In the genomic region with DNA sequence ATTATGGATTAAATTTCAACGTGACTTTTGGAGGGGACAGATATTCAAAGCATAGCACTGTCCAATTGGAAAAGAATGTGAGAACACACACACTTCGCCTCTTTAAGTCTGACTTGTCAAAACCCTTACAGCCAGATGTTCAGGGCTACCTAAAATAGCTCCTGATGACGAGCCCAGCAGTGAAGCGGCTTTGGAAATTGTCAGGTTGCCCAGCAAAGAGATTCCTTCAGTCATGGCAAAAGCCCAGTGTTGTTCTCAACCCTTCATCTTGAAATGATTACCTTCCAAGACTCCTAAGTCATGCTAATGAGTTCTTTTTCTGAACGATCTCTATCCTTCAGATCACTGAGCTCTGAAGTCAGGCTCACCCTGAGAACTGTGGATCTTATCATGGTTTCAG, we compare ENCODE assay signal across 26 cellular contexts.
DNase-seq lines count a peak whose midpoint lies in the region; ATAC-seq and TF ChIP-seq lines count a peak whose summit lies in the region.
"Had no signal": no experiment of that assay in that cellular context is flagged by ENCODE, and none has a peak within 500 bp of the region (broad histone marks: within the 10 kb centered on the region; RNA-seq: fewer than 3 reads in every experiment).

No MANE protein-coding gene starts in this region.

- H3K4me3 Mint-ChIP-seq in type B pancreatic cell: no peak overlapping the region
- H3K4me3 Mint-ChIP-seq: stimulated activated effector memory CD8-positive, alpha-beta T cell treated with anti-CD3 and anti-CD28 coated beads, Interleukin-12 subunit alpha, Interleukin-12 subunit beta, amount 100 ng/mL, for 72 hours had no signal

- H2AFZ ChIP-seq in trophoblast cell (ENCODE audit: insufficient read depth, low read length, poor library complexity): no peak overlapping the region
- H2AFZ ChIP-seq: parathyroid adenoma had no signal

- no peak overlapping the region for H3K18ac ChIP-seq in trophoblast cell (ENCODE audit: low read length)

- H3K4me1 ChIP-seq in adipocyte (ENCODE audit: control insufficient read depth, insufficient read depth, low read length) (peaks cover 3% of the 10 kb centered on the region), trophoblast cell (ENCODE audit: control insufficient read depth in 1 of 2, insufficient read depth in 2 of 2, low read length in 2 of 2) (no peaks in the 10 kb centered on the region), left lung (no peaks in the 10 kb centered on the region)
- H3K4me1 ChIP-seq: breast epithelium, parathyroid adenoma, right lobe of liver, upper lobe of right lung had no signal

- H3K27ac Mint-ChIP-seq in type B pancreatic cell: no peak overlapping the region
- H3K27ac Mint-ChIP-seq: activated T-helper 2 cell treated with anti-CD3 and anti-CD28 coated beads, Interferon-gamma antibody, Interleukin-2, Interleukin-4, amounts not matched to agents 10 μg/mL and 5 μg/mL and 100 μg/mL, durations not matched to agents 14 hours and 24 hours and 36 hours; stimulated activated effector memory CD8-positive, alpha-beta T cell treated with anti-CD3 and anti-CD28 coated beads, Interleukin-12 subunit alpha, Interleukin-12 subunit beta, amount 100 ng/mL, for 72 hours had no signal

- no peak overlapping the region for H3K4me2 ChIP-seq in trophoblast cell (ENCODE audit: low read length)

- H3K27me3 ChIP-seq in adipocyte (replicated peaks; ENCODE audit: control insufficient read depth, insufficient read depth, low read length): no peaks in the 10 kb centered on the region
- no peaks in the 10 kb centered on the region for H3K27me3 ChIP-seq in trophoblast cell (ENCODE audit: insufficient read depth, low read length)
- no peaks in the 10 kb centered on the region for H3K27me3 ChIP-seq in left lung
- H3K27me3 ChIP-seq: breast epithelium, right lobe of liver, upper lobe of right lung had no signal

- H3K4me3 ChIP-seq in adipocyte (ENCODE audit: low read length) (no peak overlapping the region), fibroblast of mammary gland (ENCODE audit: control insufficient read depth, low read depth, low read length) (no peak overlapping the region), trophoblast cell (ENCODE audit: low read depth, low read length) (no peak overlapping the region), left lung (no peak overlapping the region)
- H3K4me3 ChIP-seq: breast epithelium, right lobe of liver, upper lobe of right lung had no signal

- H2BK5ac ChIP-seq in trophoblast cell (ENCODE audit: low read depth, low read length, poor library complexity): no peak overlapping the region

- H2BK12ac ChIP-seq in trophoblast cell (ENCODE audit: low read length): no peak overlapping the region

- H3K27me3 Mint-ChIP-seq in type B pancreatic cell: no peaks in the 10 kb centered on the region

- H4K12ac ChIP-seq in trophoblast cell (ENCODE audit: low read depth, low read length): no peak overlapping the region

- no peak overlapping the region for H3K23ac ChIP-seq in trophoblast cell (ENCODE audit: low read length)

- no peak overlapping the region for H3K9ac ChIP-seq in adipocyte (ENCODE audit: low read length)
- peak overlapping the region; percentile 58 for H3K9ac ChIP-seq in trophoblast cell (ENCODE audit: low read length)
- H3K9ac ChIP-seq: parathyroid adenoma had no signal

- no peak overlapping the region for H4K8ac ChIP-seq in trophoblast cell (ENCODE audit: low read depth, low read length)

- WGBS in trophoblast cell (ENCODE audit: extremely low coverage, insufficient coverage, insufficient read length): no CpG with 5 or more reads among the region's 5 CpGs

- peaks cover 9% of the 10 kb centered on the region for H3K4me1 Mint-ChIP-seq in type B pancreatic cell (ENCODE audit: unreplicated experiment)
- H3K4me1 Mint-ChIP-seq: stimulated activated effector memory CD8-positive, alpha-beta T cell treated with anti-CD3 and anti-CD28 coated beads, Interleukin-12 subunit alpha, Interleukin-12 subunit beta, amount 100 ng/mL, for 72 hours had no signal

- H3K36me3 ChIP-seq in adipocyte (ENCODE audit: control insufficient read depth, insufficient read depth, low read length, severe bottlenecking) (no peaks in the 10 kb centered on the region), trophoblast cell (ENCODE audit: control insufficient read depth in 1 of 2, insufficient read depth in 2 of 2, low read length in 2 of 2) (no peaks in the 10 kb centered on the region), left lung (no peaks in the 10 kb centered on the region)
- H3K36me3 ChIP-seq: breast epithelium, right lobe of liver, upper lobe of right lung had no signal

- no peak overlapping the region for H2BK120ac ChIP-seq in trophoblast cell (ENCODE audit: insufficient read depth, low read length, poor library complexity)

- DNase-seq in GM04504 (ENCODE audit: low read depth): peak; percentile 46
- DNase-seq in adipocyte (ENCODE audit: low read depth): peak; percentile 50
- DNase-seq in fibroblast of mammary gland (ENCODE audit: low read depth): peak; percentile 55
- DNase-seq in trophoblast cell: no peak
- DNase-seq in NCI-H1092 treated with DMSO at 0.1 percent for 48 hours (lab: John Stamatoyannopoulos, UW): no peak
- no peak for DNase-seq in left lung
- DNase-seq in type B pancreatic cell (ENCODE audit: extremely low spot score, unreplicated experiment): no peak
- DNase-seq: activated naive CD4-positive, alpha-beta T cell treated with anti-CD3 and anti-CD28 coated beads, Interleukin-2, amount 50 U/mL, for 16 hours; activated T-cell treated with anti-CD3 and anti-CD28 coated beads for 4 hours; amniotic stem cell; C1 segment of cervical spinal cord; effector CD4-positive, alpha-beta T cell; foreskin melanocyte; mammary epithelial cell; NCI-H146; NCI-H2107; NCI-H748 treated with DMSO at 0.1 percent for 48 hours; right lobe of liver; SHP77 treated with DMSO at 0.1 percent for 48 hours; upper lobe of right lung had no signal

- H3K9me3 Mint-ChIP-seq in type B pancreatic cell: no peaks in the 10 kb centered on the region
- H3K9me3 Mint-ChIP-seq: activated T-helper 2 cell treated with anti-CD3 and anti-CD28 coated beads, Interferon-gamma antibody, Interleukin-2, Interleukin-4, amounts not matched to agents 10 μg/mL and 5 μg/mL and 100 μg/mL, durations not matched to agents 14 hours and 24 hours and 36 hours; stimulated activated effector memory CD8-positive, alpha-beta T cell treated with anti-CD3 and anti-CD28 coated beads, Interleukin-12 subunit alpha, Interleukin-12 subunit beta, amount 100 ng/mL, for 72 hours had no signal

- H2AK5ac ChIP-seq in trophoblast cell (ENCODE audit: low read length): no peak overlapping the region

- TF ChIP-seq CTCF in fibroblast of mammary gland (conservative IDR thresholded peaks at IDR 0.05; ENCODE audit: control insufficient read depth, insufficient read depth, low read depth, low read length) (no peak), left lung (IDR thresholded peaks at IDR 0.05) (no peak), type B pancreatic cell (conservative IDR thresholded peaks at IDR 0.05) (no peak)

- H3K79me1 ChIP-seq in trophoblast cell (ENCODE audit: low read length): no peaks in the 10 kb centered on the region

- H3K79me2 ChIP-seq in trophoblast cell (ENCODE audit: control insufficient read depth, insufficient read depth, low read length, poor library complexity): no peaks in the 10 kb centered on the region
- H3K79me2 ChIP-seq: parathyroid adenoma had no signal

- no peak overlapping the region for H4K91ac ChIP-seq in trophoblast cell (ENCODE audit: low read depth, low read length)

- peaks cover 5% of the 10 kb centered on the region for H3K36me3 Mint-ChIP-seq in type B pancreatic cell
- H3K36me3 Mint-ChIP-seq: stimulated activated effector memory CD8-positive, alpha-beta T cell treated with anti-CD3 and anti-CD28 coated beads, Interleukin-12 subunit alpha, Interleukin-12 subunit beta, amount 100 ng/mL, for 72 hours had no signal

- intact Hi-C loops in left lung (cut with DNase I): no loop called here

- H3K14ac ChIP-seq in trophoblast cell (ENCODE audit: low read length): no peak overlapping the region

- no peak for ATAC-seq in GM18858 (IDR thresholded peaks at IDR 0.05; ENCODE audit: unreplicated experiment)
- ATAC-seq in left lung: no peak
- ATAC-seq: Panc1; right lobe of liver; stimulated activated effector memory CD8-positive, alpha-beta T cell treated with anti-CD3 and anti-CD28 coated beads, Interleukin-12 subunit alpha, Interleukin-12 subunit beta, amount 100 ng/mL, for 72 hours; upper lobe of right lung had no signal

- H3K9me3 ChIP-seq in adipocyte (ENCODE audit: control insufficient read depth, low read length) (peaks cover 14% of the 10 kb centered on the region), trophoblast cell (ENCODE audit: insufficient read depth, low read depth, low read length) (peaks cover 1% of the 10 kb centered on the region), left lung (peaks cover 0 to 12% of the 10 kb centered on the region in 2 donors)
- H3K9me3 ChIP-seq: right lobe of liver, upper lobe of right lung had no signal

- H3K27ac ChIP-seq in trophoblast cell (ENCODE audit: low read depth, low read length): no peak overlapping the region
- no peak overlapping the region for H3K27ac ChIP-seq in left lung
- H3K27ac ChIP-seq: breast epithelium, parathyroid adenoma, right lobe of liver, upper lobe of right lung had no signal

- H3K4ac ChIP-seq in trophoblast cell (ENCODE audit: low read depth, low read length): no peak overlapping the region

Comparison
In these comparisons a context has a peak if more than half of its experiments do, and no peak if none do; other contexts are left out.
1. DNase-seq: peak in GM04504 (single experiment), adipocyte (single experiment) and fibroblast of mammary gland (single experiment); none in trophoblast cell (0 of 2), NCI-H1092 treated with DMSO at 0.1 percent for 48 hours (single experiment), left lung (0 of 2) and type B pancreatic cell (single experiment).